Comparison of ENCODE assay signal across 24 cellular contexts in the genomic region with DNA sequence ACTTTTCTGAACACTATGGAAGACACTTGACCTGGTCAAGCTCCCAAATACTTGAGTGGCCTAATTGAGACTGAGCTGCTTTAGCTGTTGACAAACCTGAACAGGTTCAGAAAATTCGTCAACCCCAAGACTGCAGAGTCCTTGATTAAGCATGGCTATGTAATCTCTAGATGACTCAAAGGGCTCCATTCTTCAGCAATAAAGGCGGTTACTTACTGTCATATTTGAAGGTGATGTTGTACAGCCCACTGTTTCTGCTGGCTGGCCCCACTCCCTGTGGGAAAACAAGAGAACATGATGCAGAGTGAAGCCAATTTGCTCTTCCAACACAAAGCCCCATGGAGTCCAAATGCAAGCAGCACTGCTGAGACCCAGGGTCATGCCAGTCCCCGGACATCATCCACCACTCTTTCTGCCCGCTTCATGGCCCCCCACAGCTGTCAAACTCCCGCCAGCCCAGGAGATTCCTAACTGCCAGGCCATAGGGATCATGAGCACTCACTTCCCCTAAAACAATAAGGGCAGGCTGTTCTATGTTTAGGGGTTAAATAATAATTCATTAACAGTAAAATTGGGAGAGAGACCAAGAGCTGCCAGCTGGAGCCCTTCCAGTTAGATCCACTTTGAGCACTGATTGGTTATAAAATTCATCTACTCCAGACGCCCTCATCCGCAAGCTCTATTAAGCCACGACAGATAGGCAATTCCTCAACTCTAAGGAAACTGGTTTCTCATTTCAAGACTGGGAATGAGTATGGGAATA. TPM values are rescaled to one million over a fixed set of nuclear protein-coding genes. Genes with fewer than 3 reads are reported as not detected.
DNase-seq lines count a peak whose midpoint lies in the region; ATAC-seq, FAIRE-seq and TF ChIP-seq lines count a peak whose summit lies in the region.
"Had no signal": no experiment of that assay in that cellular context is flagged by ENCODE, and none has a peak within 500 bp of the region (broad histone marks: within the 10 kb centered on the region; RNA-seq: fewer than 3 reads in every experiment).

No MANE protein-coding gene starts in this region.

- H3K9me3 ChIP-seq in SK-N-SH (no peaks in the 10 kb centered on the region), mesenchymal stem cell (ENCODE audit: control insufficient read depth, low read length) (no peaks in the 10 kb centered on the region), testis (no peaks in the 10 kb centered on the region)
- H3K9me3 ChIP-seq: HAP-1, ovary, right lobe of liver had no signal

- no peak overlapping the region for H3K4ac ChIP-seq in mesenchymal stem cell (ENCODE audit: low read depth in 1 of 2, low read length in 2 of 2)

- DNase-seq in SK-N-SH (peak; percentile 44), mesenchymal stem cell (peak; percentile 38), testis (peak; percentile 23), NCI-H1436 (lab: John Stamatoyannopoulos, UW) (no peak), NOMO-1 treated with dmso at 0.1 percent for 144 hours (lab: John Stamatoyannopoulos, UW; ENCODE audit: unreplicated experiment) (no peak)
- no peak for DNase-seq in activated CD8-positive, alpha-beta T cell treated with anti-CD3 and anti-CD28 coated beads, Interleukin-2, amount 10 ng/mL, durations not matched to agents 7 days and 5 days
- DNase-seq: activated CD4-positive, CD25-positive, alpha-beta regulatory T cell treated with anti-CD3 and anti-CD28 coated beads, Interleukin-2, amount 50 U/mL, for 72 hours; activated CD8-positive, alpha-beta T cell treated with anti-CD3 and anti-CD28 coated beads for 36 hours; activated naive CD4-positive, alpha-beta T cell; activated T-cell treated with anti-CD3 and anti-CD28 coated beads, Interleukin-2, amount 50 U/mL, for 1 hour; amniotic stem cell; CD8-positive, alpha-beta memory T cell; central memory CD4-positive, alpha-beta T cell; DMS53; foreskin melanocyte; hypothalamus; IMR-90; NCI-H1417; NCI-H524 treated with DMSO at 0.1 percent for 48 hours; ovary; right lobe of liver had no signal

- WGBS in SK-N-SH (ENCODE audit: low lambda C conversion rate): 59% methylated on average over 6 of the region's 8 CpGs
- 69% methylated on average over 4 of the region's 8 CpGs for WGBS in mesenchymal stem cell
- 68 to 69% methylated on average over 5 to 8 of the region's 8 CpGs for WGBS in testis, 2 donors

- H3K4me1 ChIP-seq in SK-N-SH (ENCODE audit: control insufficient read depth in 1 of 2, insufficient read depth in 2 of 2, low read depth in 1 of 2, low read length in 1 of 2) (peaks cover 0 to 49% of the 10 kb centered on the region in 2 experiments; a peak in 2 of 4 replicates), mesenchymal stem cell (ENCODE audit: control insufficient read depth, insufficient read depth, low read depth, low read length) (no peaks in the 10 kb centered on the region), testis (no peaks in the 10 kb centered on the region)
- H3K4me1 ChIP-seq: HAP-1, right lobe of liver had no signal

- no peaks in the 10 kb centered on the region for H3K79me1 ChIP-seq in mesenchymal stem cell (replicated peaks; ENCODE audit: low read length, poor library complexity, severe bottlenecking)

- intact Hi-C loops in testis (cut with DNase I; ENCODE audit: low total_unique reads): no loop called here

- H2AFZ ChIP-seq in SK-N-SH (ENCODE audit: low read depth) (no peak overlapping the region), mesenchymal stem cell (ENCODE audit: low read depth, low read length) (no peak overlapping the region)

- no peak overlapping the region for H3K23ac ChIP-seq in mesenchymal stem cell (ENCODE audit: low read length in 2 of 2)

- H4K20me1 ChIP-seq in SK-N-SH (ENCODE audit: insufficient read depth): no peaks in the 10 kb centered on the region

- no peaks in the 10 kb centered on the region for H3K36me3 Mint-ChIP-seq in activated CD8-positive, alpha-beta T cell treated with anti-CD3 and anti-CD28 coated beads, Interleukin-2, amount 10 ng/mL, durations not matched to agents 7 days and 5 days (ENCODE audit: low read depth)
- H3K36me3 Mint-ChIP-seq: CD8-positive, alpha-beta memory T cell had no signal

- ATAC-seq in activated CD8-positive, alpha-beta T cell treated with anti-CD3 and anti-CD28 coated beads, Interleukin-2, amount 10 ng/mL, durations not matched to agents 7 days and 5 days: no peak
- ATAC-seq: activated CD8-positive, alpha-beta T cell treated with anti-CD3 and anti-CD28 coated beads for 36 hours; right lobe of liver had no signal

- H2BK12ac ChIP-seq in mesenchymal stem cell (ENCODE audit: low read length in 2 of 2): no peak overlapping the region

- H4K8ac ChIP-seq in mesenchymal stem cell (ENCODE audit: low read length): no peak overlapping the region

- H3K27ac ChIP-seq in SK-N-SH (ENCODE audit: low read depth in 2 of 2, low read length in 1 of 2): peak overlapping the region in 1 of 2 experiments; percentile 94; a peak in 2 of 4 replicates
- no peak overlapping the region for H3K27ac ChIP-seq in mesenchymal stem cell (ENCODE audit: low read length, poor library complexity, severe bottlenecking)
- H3K27ac ChIP-seq in testis: no peak overlapping the region
- H3K27ac ChIP-seq: ovary, right lobe of liver had no signal

- no peaks in the 10 kb centered on the region for H3K4me1 Mint-ChIP-seq in activated CD8-positive, alpha-beta T cell treated with anti-CD3 and anti-CD28 coated beads, Interleukin-2, amount 10 ng/mL, durations not matched to agents 7 days and 5 days (ENCODE audit: low read depth)
- H3K4me1 Mint-ChIP-seq: CD8-positive, alpha-beta memory T cell had no signal

- CTCF ChIA-PET in SK-N-SH (lab: Yijun Ruan, JAX): interaction anchor here (0.6 to 3.4 kb wide), 7 partner anchors 10 to 816 kb away, joined by 3 to 21 read pairs (median 6); no protein-coding TSS in a partner anchor
- CTCF ChIA-PET in activated CD8-positive, alpha-beta T cell treated with anti-CD3 and anti-CD28 coated beads, Interleukin-2, amount 10 ng/mL, durations not matched to agents 7 days and 5 days (lab: Charles Lee): interaction anchor here (1.0 kb wide), 1 partner anchor 31 kb away, joined by 3 read pairs; no protein-coding TSS in a partner anchor

- no peaks in the 10 kb centered on the region for H3K79me2 ChIP-seq in SK-N-SH (ENCODE audit: insufficient read depth)

- no peak overlapping the region for H4K91ac ChIP-seq in mesenchymal stem cell (ENCODE audit: low read length)

- H3K18ac ChIP-seq in mesenchymal stem cell (ENCODE audit: low read depth in 1 of 2, low read length in 2 of 2): no peak overlapping the region

- POLR2A ChIA-PET in SK-N-SH (lab: Yijun Ruan, JAX): interaction anchor here (0.5 to 3.0 kb wide), 6 partner anchors 8 to 330 kb away, joined by 3 to 12 read pairs (median 4); partner anchors contain the start of gene IL17RD
- POLR2A ChIA-PET in activated CD8-positive, alpha-beta T cell treated with anti-CD3 and anti-CD28 coated beads, Interleukin-2, amount 10 ng/mL, durations not matched to agents 7 days and 5 days (lab: Charles Lee): no interaction called here

- no peak overlapping the region for H3K27ac Mint-ChIP-seq in activated CD8-positive, alpha-beta T cell treated with anti-CD3 and anti-CD28 coated beads, Interleukin-2, amount 10 ng/mL, durations not matched to agents 7 days and 5 days
- H3K27ac Mint-ChIP-seq: activated CD8-positive, alpha-beta T cell treated with anti-CD3 and anti-CD28 coated beads for 36 hours; CD8-positive, alpha-beta memory T cell had no signal

- no peak overlapping the region for H2BK120ac ChIP-seq in mesenchymal stem cell (ENCODE audit: low read depth, low read length)

- H3K9ac ChIP-seq in SK-N-SH (no peak overlapping the region), mesenchymal stem cell (ENCODE audit: low read length) (no peak overlapping the region)

- H3K4me3 Mint-ChIP-seq in activated CD8-positive, alpha-beta T cell treated with anti-CD3 and anti-CD28 coated beads, Interleukin-2, amount 10 ng/mL, durations not matched to agents 7 days and 5 days: no peak overlapping the region
- H3K4me3 Mint-ChIP-seq: activated CD8-positive, alpha-beta T cell treated with anti-CD3 and anti-CD28 coated beads for 36 hours; CD8-positive, alpha-beta memory T cell had no signal

- H3K36me3 ChIP-seq in SK-N-SH (replicated peaks in 1 of 2; ENCODE audit: control insufficient read depth in 1 of 2, insufficient read depth in 2 of 2, low read length in 1 of 2) (no peaks in the 10 kb centered on the region), mesenchymal stem cell (ENCODE audit: control insufficient read depth in 1 of 2, insufficient read depth in 2 of 2, low read depth in 1 of 2, low read length in 2 of 2) (no peaks in the 10 kb centered on the region), testis (ENCODE audit: low read depth, missing control alignments) (no peaks in the 10 kb centered on the region)
- H3K36me3 ChIP-seq: HAP-1, ovary, right lobe of liver had no signal

- no peaks in the 10 kb centered on the region for H3K9me3 Mint-ChIP-seq in activated CD8-positive, alpha-beta T cell treated with anti-CD3 and anti-CD28 coated beads, Interleukin-2, amount 10 ng/mL, durations not matched to agents 7 days and 5 days (ENCODE audit: insufficient read depth)
- H3K9me3 Mint-ChIP-seq: activated CD8-positive, alpha-beta T cell treated with anti-CD3 and anti-CD28 coated beads for 36 hours; CD8-positive, alpha-beta memory T cell had no signal

- H3K4me3 ChIP-seq in SK-N-SH (ENCODE audit: low read depth in 2 of 2, low read length in 1 of 2) (no peak overlapping the region; a peak in 1 of 4 replicates), mesenchymal stem cell (ENCODE audit: insufficient read depth in 1 of 2, low read depth in 1 of 2, low read length in 2 of 2) (no peak overlapping the region), testis (no peak overlapping the region)
- H3K4me3 ChIP-seq: HAP-1, lung, ovary, right lobe of liver had no signal

- H3K9me2 ChIP-seq in SK-N-SH: no peaks in the 10 kb centered on the region

- no peak overlapping the region for H3K14ac ChIP-seq in mesenchymal stem cell (ENCODE audit: low read length in 2 of 2)

- H3K27me3 ChIP-seq in SK-N-SH (ENCODE audit: insufficient read depth): no peaks in the 10 kb centered on the region
- peaks cover 0 to 8% of the 10 kb centered on the region in 2 experiments for H3K27me3 ChIP-seq in mesenchymal stem cell (ENCODE audit: control insufficient read depth in 1 of 2, insufficient read depth in 1 of 2, low read length in 2 of 2)
- no peaks in the 10 kb centered on the region for H3K27me3 ChIP-seq in testis
- H3K27me3 ChIP-seq: ovary, right lobe of liver had no signal

- no peak overlapping the region for H2BK5ac ChIP-seq in mesenchymal stem cell (ENCODE audit: low read depth, low read length, poor library complexity, severe bottlenecking)

- TF ChIP-seq POLR2A in testis (IDR thresholded peaks at IDR 0.05): no peak

- H3F3A ChIP-seq in SK-N-SH (replicated peaks; ENCODE audit: insufficient read depth): no peaks in the 10 kb centered on the region

- TF ChIP-seq CTCF in SK-N-SH (IDR thresholded peaks at IDR 0.05) (no peak), testis (IDR thresholded peaks at IDR 0.05) (no peak)

- peak; percentile 33 for FAIRE-seq in endometrium (lab: Jason Lieb, UNC)

- H3K4me2 ChIP-seq in SK-N-SH: no peak overlapping the region
- H3K4me2 ChIP-seq in mesenchymal stem cell (ENCODE audit: low read length, poor library complexity, severe bottlenecking): no peak overlapping the region

- no peak overlapping the region for H2BK15ac ChIP-seq in mesenchymal stem cell (ENCODE audit: low read depth, poor library complexity, severe bottlenecking)

- no peak for TF ChIP-seq RAD21 in SK-N-SH (IDR thresholded peaks at IDR 0.05; ENCODE audit: low read length)

- H3K27me3 Mint-ChIP-seq in activated CD8-positive, alpha-beta T cell treated with anti-CD3 and anti-CD28 coated beads, Interleukin-2, amount 10 ng/mL, durations not matched to agents 7 days and 5 days (ENCODE audit: low read depth): peaks cover 21% of the 10 kb centered on the region

- TF ChIP-seq EP300 in SK-N-SH (IDR thresholded peaks at IDR 0.05; ENCODE audit: borderline replicate concordance in 1 of 2, low read depth in 1 of 2, low read length in 1 of 2): no peak

- no peak overlapping the region for H2AK5ac ChIP-seq in mesenchymal stem cell (ENCODE audit: low read length, severe bottlenecking)

RNA-seq across cellular contexts. Expression of gene IL17RD, which starts 44.9 kb away (rescaled TPM):
- 2.4 and 3.6 TPM in 2 replicates for polyA plus RNA-seq in SK-N-SH (2012; rRNA removed)
- polyA plus RNA-seq in SK-N-SH (2012; cell fraction: cytosol; rRNA removed): 3.4 and 4.5 TPM in 2 replicates
- polyA plus RNA-seq in SK-N-SH (2012; cell fraction: nucleus; rRNA removed): 2.5 TPM in 2 replicates
- polyA plus RNA-seq in mesenchymal stem cell (2013, experiment 1 of 2): 0.65 TPM
- 0.58 TPM for polyA plus RNA-seq in mesenchymal stem cell (2013, experiment 2 of 2)
- 10 to 100 TPM; 25.0 to 29.9 TPM for total RNA-seq in testis
- polyA plus RNA-seq in testis (ENCODE audit: insufficient read depth, low read depth, low replicate concordance): 27.9 TPM
- not detected for total RNA-seq in activated CD8-positive, alpha-beta T cell treated with anti-CD3 and anti-CD28 coated beads, Interleukin-2, amount 10 ng/mL, durations not matched to agents 7 days and 5 days
- total RNA-seq: activated CD8-positive, alpha-beta T cell treated with anti-CD3 and anti-CD28 coated beads for 36 hours had no signal
- polyA plus RNA-seq: CD8-positive, alpha-beta memory T cell had no signal

RNA-seq across cellular contexts. Expression of gene SPATA12, which starts 59.8 kb away (rescaled TPM):
- polyA plus RNA-seq in SK-N-SH (2012; rRNA removed): 0.24 and 0.33 TPM in 2 replicates
- polyA plus RNA-seq in SK-N-SH (2012; cell fraction: cytosol; rRNA removed): 0.29 and 0.32 TPM in 2 replicates
- 0.13 and 0.24 TPM in 2 replicates for polyA plus RNA-seq in SK-N-SH (2012; cell fraction: nucleus; rRNA removed)
- not detected for polyA plus RNA-seq in mesenchymal stem cell (2013, experiment 1 of 2)
- 0.03 TPM for polyA plus RNA-seq in mesenchymal stem cell (2013, experiment 2 of 2)
- 10 to 100 TPM in 1 of 2 donors, 1 to 10 TPM in 1; 4.3 to 10.2 TPM for total RNA-seq in testis
- polyA plus RNA-seq in testis (ENCODE audit: insufficient read depth, low read depth, low replicate concordance): 32.0 TPM
- not detected for total RNA-seq in activated CD8-positive, alpha-beta T cell treated with anti-CD3 and anti-CD28 coated beads, Interleukin-2, amount 10 ng/mL, durations not matched to agents 7 days and 5 days
- total RNA-seq: activated CD8-positive, alpha-beta T cell treated with anti-CD3 and anti-CD28 coated beads for 36 hours; CD8-positive, alpha-beta memory T cell had no signal
- polyA plus RNA-seq: CD8-positive, alpha-beta memory T cell; IMR-90 had no signal

Comparison
In these comparisons a context has a peak if more than half of its experiments do, and no peak if none do; other contexts are left out.
1. DNase-seq: peak in SK-N-SH (single experiment), mesenchymal stem cell (single experiment) and testis (single experiment); none in NCI-H1436 (single experiment), NOMO-1 treated with dmso at 0.1 percent for 144 hours (single experiment) and activated CD8-positive, alpha-beta T cell treated with anti-CD3 and anti-CD28 coated beads, Interleukin-2, amount 10 ng/mL, durations not matched to agents 7 days and 5 days (single experiment).
2. RNA of gene IL17RD, which starts 44.9 kb away (total RNA-seq): 25.0 to 29.9 TPM in testis; not detected in activated CD8-positive, alpha-beta T cell treated with anti-CD3 and anti-CD28 coated beads, Interleukin-2, amount 10 ng/mL, durations not matched to agents 7 days and 5 days; every median in the first group is over 10 times any median in the second.
3. RNA of gene SPATA12, which starts 59.8 kb away (total RNA-seq): 4.3 to 10.2 TPM in testis; not detected in activated CD8-positive, alpha-beta T cell treated with anti-CD3 and anti-CD28 coated beads, Interleukin-2, amount 10 ng/mL, durations not matched to agents 7 days and 5 days; every median in the first group is over 4 times any median in the second.